In the genomic region with DNA sequence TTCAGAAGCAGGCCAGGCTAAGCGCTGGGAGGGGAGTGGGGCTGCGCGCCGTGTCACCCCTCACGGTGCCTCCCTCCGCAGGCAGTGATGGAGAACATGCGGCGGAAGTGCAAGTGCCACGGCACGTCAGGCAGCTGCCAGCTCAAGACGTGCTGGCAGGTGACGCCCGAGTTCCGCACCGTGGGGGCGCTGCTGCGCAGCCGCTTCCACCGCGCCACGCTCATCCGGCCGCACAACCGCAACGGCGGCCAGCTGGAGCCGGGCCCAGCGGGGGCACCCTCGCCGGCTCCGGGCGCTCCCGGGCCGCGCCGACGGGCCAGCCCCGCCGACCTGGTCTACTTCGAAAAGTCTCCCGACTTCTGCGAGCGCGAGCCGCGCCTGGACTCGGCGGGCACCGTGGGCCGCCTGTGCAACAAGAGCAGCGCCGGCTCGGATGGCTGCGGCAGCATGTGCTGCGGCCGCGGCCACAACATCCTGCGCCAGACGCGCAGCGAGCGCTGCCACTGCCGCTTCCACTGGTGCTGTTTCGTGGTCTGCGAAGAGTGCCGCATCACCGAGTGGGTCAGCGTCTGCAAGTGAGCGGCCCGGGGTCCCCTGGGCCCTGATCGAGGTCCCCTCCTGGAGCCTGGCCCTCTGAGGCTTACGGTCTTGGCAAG, we compare ENCODE assay signal across 1 cellular context.
TF ChIP-seq lines count a peak whose summit lies in the region.

No MANE protein-coding gene starts in this region.

TF ChIP-seq in HepG2, 621 proteins besides CTCF, POLR2A, EP300 and RAD21 (continued from another document and continues in another):
- no peak for TF ChIP-seq ARNT (IDR thresholded peaks at IDR 0.05)
- TF ChIP-seq ATF7-NPFF (CRISPR knock-in tag; IDR thresholded peaks at IDR 0.05; ENCODE audit: low read depth) = peak; percentile 71; the same call in 1 of the 2 replicates
- TF ChIP-seq, protein P1, sequence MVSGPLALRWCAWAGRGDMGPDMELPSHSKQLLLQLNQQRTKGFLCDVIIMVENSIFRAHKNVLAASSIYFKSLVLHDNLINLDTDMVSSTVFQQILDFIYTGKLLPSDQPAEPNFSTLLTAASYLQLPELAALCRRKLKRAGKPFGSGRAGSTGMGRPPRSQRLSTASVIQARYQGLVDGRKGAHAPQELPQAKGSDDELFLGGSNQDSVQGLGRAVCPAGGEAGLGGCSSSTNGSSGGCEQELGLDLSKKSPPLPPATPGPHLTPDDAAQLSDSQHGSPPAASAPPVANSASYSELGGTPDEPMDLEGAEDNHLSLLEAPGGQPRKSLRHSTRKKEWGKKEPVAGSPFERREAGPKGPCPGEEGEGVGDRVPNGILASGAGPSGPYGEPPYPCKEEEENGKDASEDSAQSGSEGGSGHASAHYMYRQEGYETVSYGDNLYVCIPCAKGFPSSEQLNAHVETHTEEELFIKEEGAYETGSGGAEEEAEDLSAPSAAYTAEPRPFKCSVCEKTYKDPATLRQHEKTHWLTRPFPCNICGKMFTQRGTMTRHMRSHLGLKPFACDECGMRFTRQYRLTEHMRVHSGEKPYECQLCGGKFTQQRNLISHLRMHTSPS (CRISPR knock-in tag; IDR thresholded peaks at IDR 0.05; ENCODE audit: low read depth) = peak; percentile 78
- TF ChIP-seq, protein P2, sequence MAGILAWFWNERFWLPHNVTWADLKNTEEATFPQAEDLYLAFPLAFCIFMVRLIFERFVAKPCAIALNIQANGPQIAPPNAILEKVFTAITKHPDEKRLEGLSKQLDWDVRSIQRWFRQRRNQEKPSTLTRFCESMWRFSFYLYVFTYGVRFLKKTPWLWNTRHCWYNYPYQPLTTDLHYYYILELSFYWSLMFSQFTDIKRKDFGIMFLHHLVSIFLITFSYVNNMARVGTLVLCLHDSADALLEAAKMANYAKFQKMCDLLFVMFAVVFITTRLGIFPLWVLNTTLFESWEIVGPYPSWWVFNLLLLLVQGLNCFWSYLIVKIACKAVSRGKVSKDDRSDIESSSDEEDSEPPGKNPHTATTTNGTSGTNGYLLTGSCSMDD (CRISPR knock-in tag; IDR thresholded peaks at IDR 0.05) = no peak
- TF ChIP-seq, protein P3, sequence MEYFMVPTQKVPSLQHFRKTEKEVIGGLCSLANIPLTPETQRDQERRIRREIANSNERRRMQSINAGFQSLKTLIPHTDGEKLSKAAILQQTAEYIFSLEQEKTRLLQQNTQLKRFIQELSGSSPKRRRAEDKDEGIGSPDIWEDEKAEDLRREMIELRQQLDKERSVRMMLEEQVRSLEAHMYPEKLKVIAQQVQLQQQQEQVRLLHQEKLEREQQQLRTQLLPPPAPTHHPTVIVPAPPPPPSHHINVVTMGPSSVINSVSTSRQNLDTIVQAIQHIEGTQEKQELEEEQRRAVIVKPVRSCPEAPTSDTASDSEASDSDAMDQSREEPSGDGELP (IDR thresholded peaks at IDR 0.05; ENCODE audit: borderline replicate concordance, low read depth) = peak; percentile 65; the same call in 1 of the 2 replicates
- TF ChIP-seq ZNF224 (CRISPR knock-in tag; IDR thresholded peaks at IDR 0.05) = no peak
- TF ChIP-seq GABPA (IDR thresholded peaks at IDR 0.05; ENCODE audit: low read depth, low read length) = 0 out of 2 replicates have a peak, but pooled peaks have one; percentile 22
- TF ChIP-seq GABPA (CRISPR knock-in tag; IDR thresholded peaks at IDR 0.05; ENCODE audit: low read depth) = 0 out of 2 replicates have a peak, but pooled peaks have one; percentile 22
- 0 out of 2 replicates have a peak, but pooled peaks have one; percentile 37 for TF ChIP-seq ZNF230 (CRISPR knock-in tag; IDR thresholded peaks at IDR 0.05)
- no peak for TF ChIP-seq ZNF335 (CRISPR knock-in tag; IDR thresholded peaks at IDR 0.05)
- TF ChIP-seq MIXL1 (CRISPR knock-in tag; IDR thresholded peaks at IDR 0.05) = no peak
- TF ChIP-seq, protein P4, sequence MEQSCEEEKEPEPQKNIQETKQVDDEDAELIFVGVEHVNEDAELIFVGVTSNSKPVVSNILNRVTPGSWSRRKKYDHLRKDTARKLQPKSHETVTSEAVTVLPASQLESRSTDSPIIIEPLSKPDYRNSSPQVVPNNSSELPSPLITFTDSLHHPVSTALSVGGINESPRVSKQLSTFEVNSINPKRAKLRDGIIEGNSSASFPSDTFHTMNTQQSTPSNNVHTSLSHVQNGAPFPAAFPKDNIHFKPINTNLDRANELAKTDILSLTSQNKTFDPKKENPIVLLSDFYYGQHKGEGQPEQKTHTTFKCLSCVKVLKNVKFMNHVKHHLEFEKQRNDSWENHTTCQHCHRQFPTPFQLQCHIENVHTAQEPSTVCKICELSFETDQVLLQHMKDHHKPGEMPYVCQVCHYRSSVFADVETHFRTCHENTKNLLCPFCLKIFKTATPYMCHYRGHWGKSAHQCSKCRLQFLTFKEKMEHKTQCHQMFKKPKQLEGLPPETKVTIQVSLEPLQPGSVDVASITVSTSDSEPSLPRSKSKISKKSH (CRISPR knock-in tag; IDR thresholded peaks at IDR 0.05; ENCODE audit: borderline replicate concordance) = no peak
- TF ChIP-seq, protein P5, sequence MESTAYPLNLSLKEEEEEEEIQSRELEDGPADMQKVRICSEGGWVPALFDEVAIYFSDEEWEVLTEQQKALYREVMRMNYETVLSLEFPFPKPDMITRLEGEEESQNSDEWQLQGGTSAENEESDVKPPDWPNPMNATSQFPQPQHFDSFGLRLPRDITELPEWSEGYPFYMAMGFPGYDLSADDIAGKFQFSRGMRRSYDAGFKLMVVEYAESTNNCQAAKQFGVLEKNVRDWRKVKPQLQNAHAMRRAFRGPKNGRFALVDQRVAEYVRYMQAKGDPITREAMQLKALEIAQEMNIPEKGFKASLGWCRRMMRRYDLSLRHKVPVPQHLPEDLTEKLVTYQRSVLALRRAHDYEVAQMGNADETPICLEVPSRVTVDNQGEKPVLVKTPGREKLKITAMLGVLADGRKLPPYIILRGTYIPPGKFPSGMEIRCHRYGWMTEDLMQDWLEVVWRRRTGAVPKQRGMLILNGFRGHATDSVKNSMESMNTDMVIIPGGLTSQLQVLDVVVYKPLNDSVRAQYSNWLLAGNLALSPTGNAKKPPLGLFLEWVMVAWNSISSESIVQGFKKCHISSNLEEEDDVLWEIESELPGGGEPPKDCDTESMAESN (CRISPR knock-in tag; conservative IDR thresholded peaks at IDR 0.05) = peak; percentile 34
- TF ChIP-seq ZSCAN21 (CRISPR knock-in tag; IDR thresholded peaks at IDR 0.05; ENCODE audit: borderline replicate concordance) = peak; percentile 77; the same call in 1 of the 2 replicates
- peak; percentile 26; the same call in 1 of the 2 replicates for TF ChIP-seq ZNF772 (CRISPR knock-in tag; IDR thresholded peaks at IDR 0.05)
- no peak for TF ChIP-seq ZSCAN12 (CRISPR knock-in tag; IDR thresholded peaks at IDR 0.05)
- TF ChIP-seq, protein P6, sequence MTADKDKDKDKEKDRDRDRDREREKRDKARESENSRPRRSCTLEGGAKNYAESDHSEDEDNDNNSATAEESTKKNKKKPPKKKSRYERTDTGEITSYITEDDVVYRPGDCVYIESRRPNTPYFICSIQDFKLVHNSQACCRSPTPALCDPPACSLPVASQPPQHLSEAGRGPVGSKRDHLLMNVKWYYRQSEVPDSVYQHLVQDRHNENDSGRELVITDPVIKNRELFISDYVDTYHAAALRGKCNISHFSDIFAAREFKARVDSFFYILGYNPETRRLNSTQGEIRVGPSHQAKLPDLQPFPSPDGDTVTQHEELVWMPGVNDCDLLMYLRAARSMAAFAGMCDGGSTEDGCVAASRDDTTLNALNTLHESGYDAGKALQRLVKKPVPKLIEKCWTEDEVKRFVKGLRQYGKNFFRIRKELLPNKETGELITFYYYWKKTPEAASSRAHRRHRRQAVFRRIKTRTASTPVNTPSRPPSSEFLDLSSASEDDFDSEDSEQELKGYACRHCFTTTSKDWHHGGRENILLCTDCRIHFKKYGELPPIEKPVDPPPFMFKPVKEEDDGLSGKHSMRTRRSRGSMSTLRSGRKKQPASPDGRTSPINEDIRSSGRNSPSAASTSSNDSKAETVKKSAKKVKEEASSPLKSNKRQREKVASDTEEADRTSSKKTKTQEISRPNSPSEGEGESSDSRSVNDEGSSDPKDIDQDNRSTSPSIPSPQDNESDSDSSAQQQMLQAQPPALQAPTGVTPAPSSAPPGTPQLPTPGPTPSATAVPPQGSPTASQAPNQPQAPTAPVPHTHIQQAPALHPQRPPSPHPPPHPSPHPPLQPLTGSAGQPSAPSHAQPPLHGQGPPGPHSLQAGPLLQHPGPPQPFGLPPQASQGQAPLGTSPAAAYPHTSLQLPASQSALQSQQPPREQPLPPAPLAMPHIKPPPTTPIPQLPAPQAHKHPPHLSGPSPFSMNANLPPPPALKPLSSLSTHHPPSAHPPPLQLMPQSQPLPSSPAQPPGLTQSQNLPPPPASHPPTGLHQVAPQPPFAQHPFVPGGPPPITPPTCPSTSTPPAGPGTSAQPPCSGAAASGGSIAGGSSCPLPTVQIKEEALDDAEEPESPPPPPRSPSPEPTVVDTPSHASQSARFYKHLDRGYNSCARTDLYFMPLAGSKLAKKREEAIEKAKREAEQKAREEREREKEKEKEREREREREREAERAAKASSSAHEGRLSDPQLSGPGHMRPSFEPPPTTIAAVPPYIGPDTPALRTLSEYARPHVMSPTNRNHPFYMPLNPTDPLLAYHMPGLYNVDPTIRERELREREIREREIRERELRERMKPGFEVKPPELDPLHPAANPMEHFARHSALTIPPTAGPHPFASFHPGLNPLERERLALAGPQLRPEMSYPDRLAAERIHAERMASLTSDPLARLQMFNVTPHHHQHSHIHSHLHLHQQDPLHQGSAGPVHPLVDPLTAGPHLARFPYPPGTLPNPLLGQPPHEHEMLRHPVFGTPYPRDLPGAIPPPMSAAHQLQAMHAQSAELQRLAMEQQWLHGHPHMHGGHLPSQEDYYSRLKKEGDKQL (CRISPR knock-in tag; IDR thresholded peaks at IDR 0.05; ENCODE audit: low read depth) = no peak
- TF ChIP-seq ARID2 (CRISPR knock-in tag; IDR thresholded peaks at IDR 0.05; ENCODE audit: borderline replicate concordance) = peak; percentile 14; the same call in 1 of the 2 replicates
- TF ChIP-seq, protein P7, sequence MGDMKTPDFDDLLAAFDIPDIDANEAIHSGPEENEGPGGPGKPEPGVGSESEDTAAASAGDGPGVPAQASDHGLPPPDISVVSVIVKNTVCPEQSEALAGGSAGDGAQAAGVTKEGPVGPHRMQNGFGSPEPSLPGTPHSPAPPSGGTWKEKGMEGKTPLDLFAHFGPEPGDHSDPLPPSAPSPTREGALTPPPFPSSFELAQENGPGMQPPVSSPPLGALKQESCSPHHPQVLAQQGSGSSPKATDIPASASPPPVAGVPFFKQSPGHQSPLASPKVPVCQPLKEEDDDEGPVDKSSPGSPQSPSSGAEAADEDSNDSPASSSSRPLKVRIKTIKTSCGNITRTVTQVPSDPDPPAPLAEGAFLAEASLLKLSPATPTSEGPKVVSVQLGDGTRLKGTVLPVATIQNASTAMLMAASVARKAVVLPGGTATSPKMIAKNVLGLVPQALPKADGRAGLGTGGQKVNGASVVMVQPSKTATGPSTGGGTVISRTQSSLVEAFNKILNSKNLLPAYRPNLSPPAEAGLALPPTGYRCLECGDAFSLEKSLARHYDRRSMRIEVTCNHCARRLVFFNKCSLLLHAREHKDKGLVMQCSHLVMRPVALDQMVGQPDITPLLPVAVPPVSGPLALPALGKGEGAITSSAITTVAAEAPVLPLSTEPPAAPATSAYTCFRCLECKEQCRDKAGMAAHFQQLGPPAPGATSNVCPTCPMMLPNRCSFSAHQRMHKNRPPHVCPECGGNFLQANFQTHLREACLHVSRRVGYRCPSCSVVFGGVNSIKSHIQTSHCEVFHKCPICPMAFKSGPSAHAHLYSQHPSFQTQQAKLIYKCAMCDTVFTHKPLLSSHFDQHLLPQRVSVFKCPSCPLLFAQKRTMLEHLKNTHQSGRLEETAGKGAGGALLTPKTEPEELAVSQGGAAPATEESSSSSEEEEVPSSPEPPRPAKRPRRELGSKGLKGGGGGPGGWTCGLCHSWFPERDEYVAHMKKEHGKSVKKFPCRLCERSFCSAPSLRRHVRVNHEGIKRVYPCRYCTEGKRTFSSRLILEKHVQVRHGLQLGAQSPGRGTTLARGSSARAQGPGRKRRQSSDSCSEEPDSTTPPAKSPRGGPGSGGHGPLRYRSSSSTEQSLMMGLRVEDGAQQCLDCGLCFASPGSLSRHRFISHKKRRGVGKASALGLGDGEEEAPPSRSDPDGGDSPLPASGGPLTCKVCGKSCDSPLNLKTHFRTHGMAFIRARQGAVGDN (CRISPR knock-in tag; IDR thresholded peaks at IDR 0.05) = peak; percentile 86
- no peak for TF ChIP-seq CBX1 (IDR thresholded peaks at IDR 0.05; ENCODE audit: low read depth)
- TF ChIP-seq, protein P8, sequence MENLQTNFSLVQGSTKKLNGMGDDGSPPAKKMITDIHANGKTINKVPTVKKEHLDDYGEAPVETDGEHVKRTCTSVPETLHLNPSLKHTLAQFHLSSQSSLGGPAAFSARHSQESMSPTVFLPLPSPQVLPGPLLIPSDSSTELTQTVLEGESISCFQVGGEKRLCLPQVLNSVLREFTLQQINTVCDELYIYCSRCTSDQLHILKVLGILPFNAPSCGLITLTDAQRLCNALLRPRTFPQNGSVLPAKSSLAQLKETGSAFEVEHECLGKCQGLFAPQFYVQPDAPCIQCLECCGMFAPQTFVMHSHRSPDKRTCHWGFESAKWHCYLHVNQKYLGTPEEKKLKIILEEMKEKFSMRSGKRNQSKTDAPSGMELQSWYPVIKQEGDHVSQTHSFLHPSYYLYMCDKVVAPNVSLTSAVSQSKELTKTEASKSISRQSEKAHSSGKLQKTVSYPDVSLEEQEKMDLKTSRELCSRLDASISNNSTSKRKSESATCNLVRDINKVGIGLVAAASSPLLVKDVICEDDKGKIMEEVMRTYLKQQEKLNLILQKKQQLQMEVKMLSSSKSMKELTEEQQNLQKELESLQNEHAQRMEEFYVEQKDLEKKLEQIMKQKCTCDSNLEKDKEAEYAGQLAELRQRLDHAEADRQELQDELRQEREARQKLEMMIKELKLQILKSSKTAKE (CRISPR knock-in tag; IDR thresholded peaks at IDR 0.05; ENCODE audit: borderline replicate concordance) = no peak
- no peak for TF ChIP-seq ZMAT3 (CRISPR knock-in tag; conservative IDR thresholded peaks at IDR 0.05)
- TF ChIP-seq ZNF766 (CRISPR knock-in tag; IDR thresholded peaks at IDR 0.05; ENCODE audit: borderline replicate concordance) = peak; percentile 70; the same call in 1 of the 2 replicates
- no peak for TF ChIP-seq NKX3-1 (CRISPR knock-in tag; IDR thresholded peaks at IDR 0.05)
- peak; percentile 87 for TF ChIP-seq GABPB1 (CRISPR knock-in tag; IDR thresholded peaks at IDR 0.05)
- peak; percentile 27; the same call in 1 of the 2 replicates for TF ChIP-seq NR2C2 (CRISPR knock-in tag; IDR thresholded peaks at IDR 0.05; ENCODE audit: borderline replicate concordance)
- peak; percentile 72; the same call in 1 of the 2 replicates for TF ChIP-seq WIZ (CRISPR knock-in tag; IDR thresholded peaks at IDR 0.05)
- TF ChIP-seq ZNF777 (CRISPR knock-in tag; IDR thresholded peaks at IDR 0.05) = peak; percentile 94
